In genomic region chr6:147173140-147173539, GRCh38 we compare ENCODE assay signal across 19 cellular contexts.
"Had no signal": no experiment of that assay in that cellular context is flagged by ENCODE, and none has a peak within 500 bp of the region (broad histone marks: within the 10 kb centered on the region; RNA-seq: fewer than 3 reads in every experiment).

No MANE protein-coding gene starts in this region.

- H3K27ac Mint-ChIP-seq: activated CD8-positive, alpha-beta T cell treated with anti-CD3 and anti-CD28 coated beads for 36 hours; activated naive CD8-positive, alpha-beta T cell; activated T-helper 1 cell treated with anti-CD3 and anti-CD28 coated beads, Interleukin-12 subunit alpha, Interleukin-12 subunit beta, Interleukin-2, Interleukin-4 antibody, amounts not matched to agents 30 ng/mL and 10 ng/mL and 1 ng/mL, durations not matched to agents 14 hours and 24 hours and 36 hours had no signal

- H3K9me3 Mint-ChIP-seq: activated CD8-positive, alpha-beta T cell treated with anti-CD3 and anti-CD28 coated beads for 36 hours; activated T-helper 1 cell treated with anti-CD3 and anti-CD28 coated beads, Interleukin-12 subunit alpha, Interleukin-12 subunit beta, Interleukin-2, Interleukin-4 antibody, amounts not matched to agents 30 ng/mL and 10 ng/mL and 1 ng/mL, durations not matched to agents 14 hours and 24 hours and 36 hours had no signal

- H3K4me3 Mint-ChIP-seq: activated CD8-positive, alpha-beta T cell treated with anti-CD3 and anti-CD28 coated beads for 36 hours; activated naive CD8-positive, alpha-beta T cell; activated T-helper 1 cell treated with anti-CD3 and anti-CD28 coated beads, Interleukin-12 subunit alpha, Interleukin-12 subunit beta, Interleukin-2, Interleukin-4 antibody, amounts not matched to agents 30 ng/mL and 10 ng/mL and 1 ng/mL, durations not matched to agents 14 hours and 24 hours and 36 hours had no signal

- H3K36me3 ChIP-seq: brain microvascular endothelial cell, cardiac muscle cell had no signal

- H3K36me3 Mint-ChIP-seq: activated naive CD8-positive, alpha-beta T cell had no signal

- H3K27ac ChIP-seq: brain microvascular endothelial cell, cardiac muscle cell had no signal

- DNase-seq: activated CD4-positive, alpha-beta T cell treated with anti-CD3 and anti-CD28 coated beads for 4 hours; activated CD8-positive, alpha-beta memory T cell treated with anti-CD3 and anti-CD28 coated beads, Interleukin-2, amount 50 U/mL, for 4 hours; activated CD8-positive, alpha-beta T cell treated with anti-CD3 and anti-CD28 coated beads for 36 hours; activated effector memory CD4-positive, alpha-beta T cell treated with anti-CD3 and anti-CD28 coated beads, Interleukin-2, amount 50 U/mL, for 16 hours; activated naive CD4-positive, alpha-beta T cell treated with Interleukin-2 at 50 U/mL for 16 hours; activated T-cell treated with anti-CD3 and anti-CD28 coated beads, Interleukin-2, amount 50 U/mL, for 1 hour; brain microvascular endothelial cell; NCI-H1105 treated with DMSO at 0.1 percent for 48 hours; NCI-H146; NCI-H187 treated with DMSO at 0.1 percent for 48 hours; NCI-H2081 treated with DMSO at 0.1 percent for 48 hours; NCI-H446; NCI-H524; SIG-M5; T-helper 1 cell had no signal

- H3K27me3 ChIP-seq: brain microvascular endothelial cell, cardiac muscle cell had no signal

- H3K27me3 Mint-ChIP-seq: activated CD8-positive, alpha-beta T cell treated with anti-CD3 and anti-CD28 coated beads for 36 hours; activated naive CD8-positive, alpha-beta T cell had no signal

- H3K4me3 ChIP-seq: cardiac muscle cell had no signal

- ATAC-seq: activated CD4-positive, CD25-positive, alpha-beta regulatory T cell treated with anti-CD3 and anti-CD28 coated beads, Interleukin-2, amount 50 U/mL, for 24 hours; activated CD8-positive, alpha-beta T cell treated with anti-CD3 and anti-CD28 coated beads for 36 hours had no signal
